ENCODE assay signal across 16 cellular contexts in the genomic region with DNA sequence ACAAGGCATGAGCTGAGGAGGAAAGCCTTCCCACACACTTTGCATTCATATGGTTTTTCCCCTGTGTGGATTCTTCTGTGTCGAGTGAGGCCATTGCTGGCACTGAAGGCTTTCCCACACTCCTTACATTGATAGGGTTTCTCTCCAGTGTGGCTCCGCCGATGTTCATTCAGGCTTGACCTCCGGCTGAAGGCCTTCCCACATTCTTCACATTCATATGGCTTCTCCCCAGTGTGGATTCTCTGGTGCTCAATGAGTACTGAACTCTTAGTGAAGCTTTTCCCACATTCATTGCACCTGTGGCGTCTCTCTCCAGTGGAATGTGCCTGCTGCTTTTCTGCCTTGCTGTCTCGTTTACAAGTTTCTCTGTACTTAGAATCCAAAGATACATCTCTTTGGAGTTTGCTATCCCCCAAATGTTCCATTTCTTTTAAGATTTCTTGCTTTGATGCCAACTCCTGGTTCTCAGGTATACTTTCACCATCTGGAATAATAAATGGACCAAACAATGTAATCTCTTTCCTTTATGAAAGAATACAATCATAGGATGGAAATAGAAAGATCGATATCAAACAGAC. TPM values are rescaled to one million over a fixed set of nuclear protein-coding genes. Genes with fewer than 3 reads are reported as not detected.
DNase-seq lines count a peak whose midpoint lies in the region; ATAC-seq, FAIRE-seq and TF ChIP-seq lines count a peak whose summit lies in the region.
"Had no signal": no experiment of that assay in that cellular context is flagged by ENCODE, and none has a peak within 500 bp of the region (broad histone marks: within the 10 kb centered on the region; RNA-seq: fewer than 3 reads in every experiment).

No MANE protein-coding gene starts in this region.

- no peak overlapping the region for H3K4me2 ChIP-seq in BLaER1
- no peak overlapping the region for H3K4me2 ChIP-seq in H1 (ENCODE audit: insufficient read depth in 1 of 2, low read depth in 2 of 2, low read length in 2 of 2)

- TF ChIP-seq CTCF in WTC11 (IDR thresholded peaks at IDR 0.05) (no peak), H1 (IDR thresholded peaks at IDR 0.05; ENCODE audit: control extremely low read depth in 1 of 3, insufficient read depth in 1 of 3, low read depth in 1 of 3, low read length in 3 of 3) (no peak)

- WGBS in H1 (ENCODE audit: extremely low coverage in 1 of 2, insufficient coverage in 1 of 2, insufficient read length in 1 of 2, insufficient replicate concordance in 2 of 2, low coverage in 1 of 2, low lambda C conversion rate in 2 of 2, missing lambda C conversion rate in 1 of 2), 2 experiments, result 94% methylated on average over 7 of the region's 7 CpGs; no CpG with 5 or more reads in 1 of the 2 experiments

- H4K20me1 ChIP-seq in BLaER1 (no peaks in the 10 kb centered on the region), H1 (replicated peaks in 1 of 2; ENCODE audit: control insufficient read depth in 1 of 2, insufficient read depth in 2 of 2, low read length in 2 of 2) (no peaks in the 10 kb centered on the region)

- no peak for TF ChIP-seq EP300 in H1 (IDR thresholded peaks at IDR 0.05; ENCODE audit: borderline replicate concordance in 1 of 2, low read depth in 2 of 2, low read length in 2 of 2)

- no peak overlapping the region for H3K14ac ChIP-seq in H1 (ENCODE audit: insufficient read length)

- no peak overlapping the region for H2BK5ac ChIP-seq in H1 (ENCODE audit: low read depth, low read length)

- no peak overlapping the region for H2BK12ac ChIP-seq in H1 (ENCODE audit: low read depth, low read length)

- no peaks in the 10 kb centered on the region for H3K79me1 ChIP-seq in H1 (ENCODE audit: low read depth, low read length)

- H3K27me3 ChIP-seq in BLaER1 (no peaks in the 10 kb centered on the region), H1 (replicated peaks in 1 of 4; ENCODE audit: control insufficient read depth in 3 of 4, extremely low read depth in 1 of 4, insufficient read depth in 3 of 4, low read length in 3 of 4) (no peaks in the 10 kb centered on the region), skeletal muscle tissue (ENCODE audit: control insufficient read depth in 3 of 3, insufficient read depth in 3 of 3, low read length in 3 of 3) (no peaks in the 10 kb centered on the region)

- ATAC-seq in WTC11 (no peak), HG03520 (IDR thresholded peaks at IDR 0.05; ENCODE audit: unreplicated experiment) (no peak)

- H3K36me3 ChIP-seq in BLaER1 (peaks cover 50% of the 10 kb centered on the region), H1 (ENCODE audit: control insufficient read depth in 2 of 4, insufficient read depth in 4 of 4, low read length in 3 of 4) (peaks cover 7 to 32% (median 19%) of the 10 kb centered on the region in 4 experiments; a peak in 6 of 8 replicates), skeletal muscle tissue (ENCODE audit: control insufficient read depth in 3 of 3, insufficient read depth in 3 of 3, low read length in 3 of 3) (peaks cover 37 to 49% (median 48%) of the 10 kb centered on the region in 3 donors)

- no peaks in the 10 kb centered on the region for H3K23me2 ChIP-seq in H1 (ENCODE audit: low read depth, low read length)

- no peak overlapping the region for H4K8ac ChIP-seq in H1 (ENCODE audit: extremely low read depth, insufficient read depth, low read length)

- DNase-seq in WTC11 (ENCODE audit: low spot score) (no peak), H1 (ENCODE audit: low read depth in 1 of 2, low spot score in 2 of 2) (no peak), GF-D8 (lab: John Stamatoyannopoulos, UW) (no peak)
- no peak for DNase-seq in activated naive CD4-positive, alpha-beta T cell treated with anti-CD3 and anti-CD28 coated beads, Interleukin-2, amount 10 ng/mL, durations not matched to agents 7 days and 5 days
- DNase-seq: 8988T; AML-193; C1 segment of cervical spinal cord; Calu3; CD4-positive, alpha-beta T cell; DMS 273 treated with DMSO at 0.1 percent for 48 hours; HCEC 1CT had no signal

- H3K4me3 ChIP-seq in BLaER1 (peak overlapping the region; percentile 44; the same call in 1 of the 2 replicates), H1 (ENCODE audit: extremely low read depth in 1 of 4, insufficient read depth in 2 of 4, low read depth in 3 of 4, low read length in 4 of 4) (no peak overlapping the region), skeletal muscle tissue (ENCODE audit: low read length in 3 of 3) (peak overlapping the region in 2 of 3 donors; percentile 15 to 54)

- no peak overlapping the region for H3K27ac ChIP-seq in BLaER1
- no peak overlapping the region for H3K27ac ChIP-seq in H1 (ENCODE audit: low read depth, low read length)
- no peak overlapping the region for H3K27ac ChIP-seq in skeletal muscle tissue (ENCODE audit: low read depth, low read length)
- H3K27ac ChIP-seq: HL-60 had no signal

- no peak for FAIRE-seq in H1 (lab: Jason Lieb, UNC)
- FAIRE-seq: GM12892 had no signal

- no peak overlapping the region for H3K56ac ChIP-seq in H1 (replicated peaks; ENCODE audit: insufficient read length, low read depth, low read length)

- H4K91ac ChIP-seq in H1 (replicated peaks; ENCODE audit: insufficient read length, low read length), result no peak overlapping the region

- CTCF ChIA-PET in WTC11 (lab: Charles Lee) (no interaction called here), H1 (lab: Charles Lee; ENCODE audit: partially characterized antibody) (no interaction called here)
- CTCF ChIA-PET in activated naive CD4-positive, alpha-beta T cell treated with anti-CD3 and anti-CD28 coated beads, Interleukin-2, amount 10 ng/mL, durations not matched to agents 7 days and 5 days (lab: Charles Lee), result no interaction called here

- H2AK5ac ChIP-seq in H1 (ENCODE audit: low read depth, low read length), result no peak overlapping the region

- TF ChIP-seq POLR2A in H1 (IDR thresholded peaks at IDR 0.05; ENCODE audit: control extremely low read depth in 1 of 2, low read depth in 2 of 2, low read length in 2 of 2), result no peak

- H3K4me3 Mint-ChIP-seq in WTC11, result no peak overlapping the region
- H3K4me3 Mint-ChIP-seq in activated naive CD4-positive, alpha-beta T cell treated with anti-CD3 and anti-CD28 coated beads, Interleukin-2, amount 10 ng/mL, durations not matched to agents 7 days and 5 days, result no peak overlapping the region
- H3K4me3 Mint-ChIP-seq: CD4-positive, alpha-beta T cell had no signal

- no peak overlapping the region for H3K4ac ChIP-seq in H1 (replicated peaks; ENCODE audit: insufficient read length, low read depth, low read length)

- no peaks in the 10 kb centered on the region for H3K4me1 Mint-ChIP-seq in WTC11
- H3K4me1 Mint-ChIP-seq in activated naive CD4-positive, alpha-beta T cell treated with anti-CD3 and anti-CD28 coated beads, Interleukin-2, amount 10 ng/mL, durations not matched to agents 7 days and 5 days, result no peaks in the 10 kb centered on the region

- no peaks in the 10 kb centered on the region for H3K79me2 ChIP-seq in H1 (ENCODE audit: control insufficient read depth in 1 of 2, insufficient read depth in 2 of 2, low read length in 2 of 2)

- no peak overlapping the region for H3K27ac Mint-ChIP-seq in WTC11
- H3K27ac Mint-ChIP-seq in activated naive CD4-positive, alpha-beta T cell treated with anti-CD3 and anti-CD28 coated beads, Interleukin-2, amount 10 ng/mL, durations not matched to agents 7 days and 5 days, result no peak overlapping the region
- H3K27ac Mint-ChIP-seq: CD4-positive, alpha-beta T cell had no signal

- H3K9me3 ChIP-seq in BLaER1, result peaks cover 85% of the 10 kb centered on the region
- H3K9me3 ChIP-seq in H1 (ENCODE audit: insufficient read depth in 2 of 2, low read depth in 1 of 2, low read length in 1 of 2), result peaks cover 34 to 37% of the 10 kb centered on the region in 2 experiments
- peaks cover 15 to 39% (median 21%) of the 10 kb centered on the region in 3 donors for H3K9me3 ChIP-seq in skeletal muscle tissue (ENCODE audit: control insufficient read depth in 3 of 3, low read length in 3 of 3)

- no peak overlapping the region for H4K5ac ChIP-seq in H1 (ENCODE audit: insufficient read length, low read depth, low read length)

- H3K18ac ChIP-seq in H1 (ENCODE audit: extremely low read depth, low read length), result no peak overlapping the region

- H3K9me3 Mint-ChIP-seq in WTC11, result peaks cover 54% of the 10 kb centered on the region
- H3K9me3 Mint-ChIP-seq in activated naive CD4-positive, alpha-beta T cell treated with anti-CD3 and anti-CD28 coated beads, Interleukin-2, amount 10 ng/mL, durations not matched to agents 7 days and 5 days, result peaks cover 43% of the 10 kb centered on the region

- peaks cover 3% of the 10 kb centered on the region; the same call in 1 of the 2 replicates for H3K27me3 Mint-ChIP-seq in WTC11 (ENCODE audit: low read depth)
- peaks cover 8% of the 10 kb centered on the region for H3K27me3 Mint-ChIP-seq in activated naive CD4-positive, alpha-beta T cell treated with anti-CD3 and anti-CD28 coated beads, Interleukin-2, amount 10 ng/mL, durations not matched to agents 7 days and 5 days

- H3K9ac ChIP-seq in BLaER1, result no peak overlapping the region
- no peak overlapping the region for H3K9ac ChIP-seq in H1 (replicated peaks in 1 of 4; ENCODE audit: extremely low read depth in 1 of 4, low read depth in 3 of 4, low read length in 3 of 4)
- no peak overlapping the region for H3K9ac ChIP-seq in skeletal muscle tissue (ENCODE audit: low read depth in 1 of 3, low read length in 3 of 3)

- H2BK15ac ChIP-seq in H1 (ENCODE audit: low read length), result no peak overlapping the region

- H3K23ac ChIP-seq in H1 (ENCODE audit: insufficient read length), result no peak overlapping the region

- no peak for TF ChIP-seq RAD21 in H1 (IDR thresholded peaks at IDR 0.05 in 1 of 2, conservative IDR thresholded peaks at IDR 0.05 in 1 of 2; ENCODE audit: low read depth in 2 of 2, low read length in 2 of 2)

- no peak overlapping the region for H2BK120ac ChIP-seq in H1 (replicated peaks; ENCODE audit: low read depth, low read length)

- H3K36me3 Mint-ChIP-seq in WTC11, result peaks cover 54% of the 10 kb centered on the region
- peaks cover 12% of the 10 kb centered on the region for H3K36me3 Mint-ChIP-seq in activated naive CD4-positive, alpha-beta T cell treated with anti-CD3 and anti-CD28 coated beads, Interleukin-2, amount 10 ng/mL, durations not matched to agents 7 days and 5 days

- H3K4me1 ChIP-seq in BLaER1 (no peaks in the 10 kb centered on the region), H1 (replicated peaks in 1 of 4; ENCODE audit: control insufficient read depth in 3 of 4, insufficient read depth in 4 of 4, low read length in 3 of 4) (no peaks in the 10 kb centered on the region), skeletal muscle tissue (ENCODE audit: control insufficient read depth in 3 of 3, insufficient read depth in 3 of 3, low read length in 3 of 3) (no peaks in the 10 kb centered on the region)

- no peak overlapping the region for H2BK20ac ChIP-seq in H1 (ENCODE audit: low read length)

- H2AFZ ChIP-seq in H1 (ENCODE audit: low read length), result no peak overlapping the region

- POLR2A ChIA-PET in WTC11 (lab: Charles Lee) (no interaction called here), H1 (lab: Charles Lee; ENCODE audit: partially characterized antibody) (interaction anchor here (0.7 to 1.0 kb wide), 2 partner anchors 8 to 9 kb away, joined by 3 read pairs; partner anchors contain the start of gene ZSCAN31)

RNA-seq across cellular contexts. Expression of gene ZSCAN31, which starts 9.5 kb away (rescaled TPM):
- total RNA-seq in WTC11 (2021) (6.6 to 9.1 TPM (median 7.4 TPM) in 3 replicates), skeletal muscle tissue (12.5 TPM)
- total RNA-seq in H1 (2021; fragmentation: NEBNext Ultra II Directional; extraction: Animal tissue kit (Norgen Biotek cat#: 25700)), result 7.0 and 8.8 TPM in 2 replicates
- polyA plus RNA-seq in H1 (2011; rRNA removed), result 1.2 and 1.9 TPM in 2 replicates
- 3.6 TPM for polyA plus RNA-seq in H1 (2011; cell fraction: cytosol; rRNA removed)
- 3.8 TPM for polyA plus RNA-seq in H1 (2011; cell fraction: nucleus; rRNA removed)
- polyA plus RNA-seq in H1 (2012, experiment 1 of 2), result 4.4 to 8.0 TPM (median 6.2 TPM) in 4 replicates
- 0.67 TPM for polyA plus RNA-seq in H1 (2012, experiment 2 of 2)
- polyA plus RNA-seq in H1 (2013, experiment 1 of 2), result 4.4 TPM
- polyA plus RNA-seq in H1 (2013, experiment 2 of 2), result 3.3 TPM
- polyA minus RNA-seq in H1 (2011; rRNA and poly(A)+ RNA removed), result 13.2 and 13.8 TPM in 2 replicates
- 3.4 TPM for polyA minus RNA-seq in H1 (2011; cell fraction: cytosol; rRNA and poly(A)+ RNA removed)
- 6.1 TPM for polyA minus RNA-seq in H1 (2011; cell fraction: nucleus; rRNA and poly(A)+ RNA removed)

RNA-seq across cellular contexts. Expression of gene ZKSCAN3, which starts 23.3 kb away (rescaled TPM):
- total RNA-seq in WTC11 (2021), result 5.4 to 8.4 TPM (median 6.8 TPM) in 3 replicates
- total RNA-seq in H1 (2021; fragmentation: NEBNext Ultra II Directional; extraction: Animal tissue kit (Norgen Biotek cat#: 25700)), result 9.2 and 9.8 TPM in 2 replicates
- polyA plus RNA-seq in H1 (2011; rRNA removed), result 2.7 TPM in 2 replicates
- polyA plus RNA-seq in H1 (2011; cell fraction: cytosol; rRNA removed), result 3.4 TPM
- 2.5 TPM for polyA plus RNA-seq in H1 (2011; cell fraction: nucleus; rRNA removed)
- 5.1 to 6.0 TPM (median 5.4 TPM) in 4 replicates for polyA plus RNA-seq in H1 (2012, experiment 1 of 2)
- 1.6 TPM for polyA plus RNA-seq in H1 (2012, experiment 2 of 2)
- polyA plus RNA-seq in H1 (2013, experiment 1 of 2), result 3.7 TPM
- polyA plus RNA-seq in H1 (2013, experiment 2 of 2), result 3.6 TPM
- polyA minus RNA-seq in H1 (2011; rRNA and poly(A)+ RNA removed), result 3.8 and 5.1 TPM in 2 replicates
- polyA minus RNA-seq in H1 (2011; cell fraction: cytosol; rRNA and poly(A)+ RNA removed), result 2.9 TPM
- 4.7 TPM for polyA minus RNA-seq in H1 (2011; cell fraction: nucleus; rRNA and poly(A)+ RNA removed)
- 6.3 TPM for total RNA-seq in skeletal muscle tissue

RNA-seq across cellular contexts. Expression of gene PGBD1, which starts 45.1 kb away (rescaled TPM):
- 6.8 to 7.5 TPM (median 6.9 TPM) in 3 replicates for total RNA-seq in WTC11 (2021)
- total RNA-seq in H1 (2021; fragmentation: NEBNext Ultra II Directional; extraction: Animal tissue kit (Norgen Biotek cat#: 25700)), result 7.6 and 9.2 TPM in 2 replicates
- polyA plus RNA-seq in H1 (2011; rRNA removed), result 2.3 and 2.5 TPM in 2 replicates
- 4.5 TPM for polyA plus RNA-seq in H1 (2011; cell fraction: cytosol; rRNA removed)
- 3.4 TPM for polyA plus RNA-seq in H1 (2011; cell fraction: nucleus; rRNA removed)
- 5.3 to 6.9 TPM (median 5.6 TPM) in 4 replicates for polyA plus RNA-seq in H1 (2012, experiment 1 of 2)
- 0.71 TPM for polyA plus RNA-seq in H1 (2012, experiment 2 of 2)
- 4.5 TPM for polyA plus RNA-seq in H1 (2013, experiment 1 of 2)
- polyA plus RNA-seq in H1 (2013, experiment 2 of 2), result 4.8 TPM
- 6.1 and 6.7 TPM in 2 replicates for polyA minus RNA-seq in H1 (2011; rRNA and poly(A)+ RNA removed)
- polyA minus RNA-seq in H1 (2011; cell fraction: cytosol; rRNA and poly(A)+ RNA removed), result 3.2 TPM
- 5.4 TPM for polyA minus RNA-seq in H1 (2011; cell fraction: nucleus; rRNA and poly(A)+ RNA removed)
- total RNA-seq in skeletal muscle tissue, result 4.2 TPM

RNA-seq across cellular contexts. Expression of gene ZSCAN26, which starts 59.5 kb away (rescaled TPM):
- total RNA-seq in WTC11 (2021), result 5.2 to 7.5 TPM (median 6.6 TPM) in 3 replicates
- total RNA-seq in H1 (2021; fragmentation: NEBNext Ultra II Directional; extraction: Animal tissue kit (Norgen Biotek cat#: 25700)), result 8.2 and 8.5 TPM in 2 replicates
- polyA plus RNA-seq in H1 (2011; rRNA removed), result 3.8 and 7.0 TPM in 2 replicates
- polyA plus RNA-seq in H1 (2011; cell fraction: cytosol; rRNA removed), result 8.2 TPM
- polyA plus RNA-seq in H1 (2011; cell fraction: nucleus; rRNA removed), result 8.1 TPM
- 7.1 to 10.1 TPM (median 7.8 TPM) in 4 replicates for polyA plus RNA-seq in H1 (2012, experiment 1 of 2)
- 0.35 TPM for polyA plus RNA-seq in H1 (2012, experiment 2 of 2)
- 7.5 TPM for polyA plus RNA-seq in H1 (2013, experiment 1 of 2)
- 7.6 TPM for polyA plus RNA-seq in H1 (2013, experiment 2 of 2)
- polyA minus RNA-seq in H1 (2011; rRNA and poly(A)+ RNA removed), result 16.0 and 23.6 TPM in 2 replicates
- polyA minus RNA-seq in H1 (2011; cell fraction: cytosol; rRNA and poly(A)+ RNA removed), result 4.8 TPM
- polyA minus RNA-seq in H1 (2011; cell fraction: nucleus; rRNA and poly(A)+ RNA removed), result 7.5 TPM
- 15.7 TPM for total RNA-seq in skeletal muscle tissue

Comparison
In these comparisons a context has a peak if more than half of its experiments do, and no peak if none do; other contexts are left out.
1. H3K4me3 ChIP-seq: peak in BLaER1 (single experiment) and skeletal muscle tissue (2 of 3); none in H1 (0 of 4).